Comparison of ENCODE assay signal across 1 cellular context in genomic region chr7:112086496-112087254, GRCh38.
TF ChIP-seq lines count a peak whose summit lies in the region.

No MANE protein-coding gene starts in this region.

TF ChIP-seq in HepG2, 621 proteins besides CTCF, POLR2A, EP300 and RAD21 (continued from another document and continues in another):
- peak; percentile 16; the same call in 1 of the 2 replicates for TF ChIP-seq TFAP4 (IDR thresholded peaks at IDR 0.05; ENCODE audit: borderline replicate concordance, low read depth)
- TF ChIP-seq ISX (CRISPR knock-in tag; conservative IDR thresholded peaks at IDR 0.05): no peak
- no peak for TF ChIP-seq ZFP36 (IDR thresholded peaks at IDR 0.05; ENCODE audit: borderline replicate concordance, low read depth, low read length, partially characterized antibody)
- no peak for TF ChIP-seq MAFG (CRISPR knock-in tag; IDR thresholded peaks at IDR 0.05)
- 0 out of 2 replicates have a peak, but pooled peaks have one; percentile 9 for TF ChIP-seq DRAP1 (CRISPR knock-in tag; IDR thresholded peaks at IDR 0.05)
- 0 out of 2 replicates have a peak, but pooled peaks have one; percentile 38 for TF ChIP-seq TSC22D2 (CRISPR knock-in tag; IDR thresholded peaks at IDR 0.05; ENCODE audit: borderline replicate concordance)
- no peak for TF ChIP-seq PHF8 (CRISPR knock-in tag; IDR thresholded peaks at IDR 0.05)
- no peak for TF ChIP-seq HNF4G (IDR thresholded peaks at IDR 0.05; ENCODE audit: borderline replicate concordance, low read depth, low read length)
- TF ChIP-seq HNF4G (CRISPR knock-in tag; IDR thresholded peaks at IDR 0.05; ENCODE audit: borderline replicate concordance, low read depth): no peak
- peak; percentile 75 for TF ChIP-seq TFE3 (CRISPR knock-in tag; IDR thresholded peaks at IDR 0.05)
- no peak for TF ChIP-seq GABPA (IDR thresholded peaks at IDR 0.05; ENCODE audit: low read depth, low read length)
- no peak for TF ChIP-seq GABPA (CRISPR knock-in tag; IDR thresholded peaks at IDR 0.05; ENCODE audit: low read depth)
- TF ChIP-seq HDAC6 (IDR thresholded peaks at IDR 0.05; ENCODE audit: low read depth, low read length): no peak
- no peak for TF ChIP-seq ZNF816 (CRISPR knock-in tag; IDR thresholded peaks at IDR 0.05; ENCODE audit: borderline replicate concordance)
- TF ChIP-seq ZNF639 (CRISPR knock-in tag; conservative IDR thresholded peaks at IDR 0.05): no peak
- TF ChIP-seq KMT2B (CRISPR knock-in tag; IDR thresholded peaks at IDR 0.05): peak; percentile 65; the same call in 1 of the 2 replicates
- no peak for TF ChIP-seq TAF1 (CRISPR knock-in tag; IDR thresholded peaks at IDR 0.05)
- no peak for TF ChIP-seq FOXK2 (IDR thresholded peaks at IDR 0.05)
- TF ChIP-seq ZNF329 (CRISPR knock-in tag; IDR thresholded peaks at IDR 0.05; ENCODE audit: low read depth): no peak
- no peak for TF ChIP-seq LRRFIP1 (CRISPR knock-in tag; conservative IDR thresholded peaks at IDR 0.05)
- no peak for TF ChIP-seq KLF11 (CRISPR knock-in tag; IDR thresholded peaks at IDR 0.05)
- TF ChIP-seq CEBPG (CRISPR knock-in tag; IDR thresholded peaks at IDR 0.05): peak; percentile 66
- peak; percentile 71; the same call in 1 of the 2 replicates for TF ChIP-seq ISL2 (CRISPR knock-in tag; IDR thresholded peaks at IDR 0.05)
- peak; percentile 84 for TF ChIP-seq ZNF614 (CRISPR knock-in tag; IDR thresholded peaks at IDR 0.05; ENCODE audit: borderline replicate concordance)
- no peak for TF ChIP-seq AKNA (CRISPR knock-in tag; IDR thresholded peaks at IDR 0.05; ENCODE audit: borderline replicate concordance)
- TF ChIP-seq RARG (CRISPR knock-in tag; IDR thresholded peaks at IDR 0.05; ENCODE audit: low read depth): no peak
- TF ChIP-seq KLF9 (CRISPR knock-in tag; IDR thresholded peaks at IDR 0.05; ENCODE audit: low read depth): no peak
- no peak for TF ChIP-seq ZFP36L2 (CRISPR knock-in tag; IDR thresholded peaks at IDR 0.05)
- TF ChIP-seq KDM4B (CRISPR knock-in tag; IDR thresholded peaks at IDR 0.05): no peak
- peak in 1 of 2 experiments; percentile 57; a peak in 1 of 4 replicates for TF ChIP-seq ATF4 (CRISPR knock-in tag; IDR thresholded peaks at IDR 0.05)
- TF ChIP-seq GTF2F1 (IDR thresholded peaks at IDR 0.05; ENCODE audit: low read length): no peak
- TF ChIP-seq TEAD2 (CRISPR knock-in tag; IDR thresholded peaks at IDR 0.05): no peak
- no peak for TF ChIP-seq ZBTB14 (CRISPR knock-in tag; IDR thresholded peaks at IDR 0.05)
- TF ChIP-seq ZNF564 (CRISPR knock-in tag; IDR thresholded peaks at IDR 0.05): no peak
- TF ChIP-seq TCF12 (IDR thresholded peaks at IDR 0.05): no peak
- TF ChIP-seq TCF12 (CRISPR knock-in tag; IDR thresholded peaks at IDR 0.05): no peak
- TF ChIP-seq MLXIP (CRISPR knock-in tag; IDR thresholded peaks at IDR 0.05; ENCODE audit: borderline replicate concordance): no peak
- TF ChIP-seq ZNF782 (CRISPR knock-in tag; IDR thresholded peaks at IDR 0.05; ENCODE audit: borderline replicate concordance): no peak
- peak; percentile 38; the same call in 1 of the 2 replicates for TF ChIP-seq ZMYM3 (CRISPR knock-in tag; IDR thresholded peaks at IDR 0.05)
- no peak for TF ChIP-seq RORA (CRISPR knock-in tag; IDR thresholded peaks at IDR 0.05)
- peak; percentile 73 for TF ChIP-seq ZNF7 (CRISPR knock-in tag; IDR thresholded peaks at IDR 0.05)
- TF ChIP-seq SIN3A (IDR thresholded peaks at IDR 0.05; ENCODE audit: borderline replicate concordance, low read depth, low read length): no peak
- TF ChIP-seq CSRNP1 (CRISPR knock-in tag; IDR thresholded peaks at IDR 0.05): no peak
